In genomic region chr5:170226661-170227060, GRCh38 we compare ENCODE assay signal across 24 cellular contexts. TPM values are rescaled to one million over a fixed set of nuclear protein-coding genes. Genes with fewer than 3 reads are reported as not detected.
"Had no signal": no experiment of that assay in that cellular context is flagged by ENCODE, and none has a peak within 500 bp of the region (broad histone marks: within the 10 kb centered on the region; RNA-seq: fewer than 3 reads in every experiment).

No MANE protein-coding gene starts in this region.

- H3K4me1 ChIP-seq: body of pancreas had no signal

- DNase-seq: activated CD4-positive, alpha-beta T cell treated with anti-CD3 and anti-CD28 coated beads for 4 hours; activated CD4-positive, alpha-beta T cell treated with anti-CD3 and anti-CD28 coated beads, Interleukin-2, amount 50 U/mL, for 48 hours; activated CD4-positive, CD25-positive, alpha-beta regulatory T cell; activated CD8-positive, alpha-beta memory T cell treated with anti-CD3 and anti-CD28 coated beads, Interleukin-2, amount 50 U/mL, for 48 hours; activated naive CD4-positive, alpha-beta T cell treated with Interleukin-2 at 50 U/mL for 16 hours; activated naive CD8-positive, alpha-beta T cell treated with anti-CD3 and anti-CD28 coated beads, Interleukin-2, amount 10 ng/mL, durations not matched to agents 7 days and 5 days; activated T-cell treated with anti-CD3 and anti-CD28 coated beads, Interleukin-2, amount 50 U/mL, for 4 hours; body of pancreas; foreskin fibroblast; mesendoderm; mucosa of descending colon; posterior cingulate gyrus; stimulated activated CD4-positive, alpha-beta T cell treated with anti-CD3 and anti-CD28 coated beads, Interleukin-4, amount 100 ng/mL, for 1 hour; stimulated activated naive CD4-positive, alpha-beta T cell treated with Interleukin-2 at 50 U/mL for 16 hours; T-helper 2 cell had no signal

- H3K9me3 ChIP-seq: body of pancreas, mucosa of descending colon, tibial artery had no signal

- H3K36me3 ChIP-seq: tibial artery had no signal

- H3K27me3 ChIP-seq: body of pancreas, tibial artery had no signal

- ATAC-seq: activated T-cell treated with anti-CD3 and anti-CD28 coated beads, Interleukin-2, amount 50 U/mL, for 4 hours had no signal

- H3K4me3 ChIP-seq: body of pancreas, mucosa of descending colon, tibial artery had no signal

- H3K27ac ChIP-seq: body of pancreas, tibial artery had no signal

RNA-seq across cellular contexts. Expression of gene C5orf58, which starts 6.1 kb away (rescaled TPM):
- total RNA-seq: activated CD8-positive, alpha-beta memory T cell treated with anti-CD3 and anti-CD28 coated beads for 36 hours; activated naive CD8-positive, alpha-beta T cell treated with anti-CD3 and anti-CD28 coated beads, Interleukin-2, amount 10 ng/mL, durations not matched to agents 7 days and 5 days; activated T-cell treated with anti-CD3 and anti-CD28 coated beads, Interleukin-2, amount 50 U/mL, for 4 hours; body of pancreas; cardiac septum; chondrocyte; epithelial cell of proximal tubule; fibroblast of lung; mucosa of descending colon; neural crest cell; occipital lobe; urinary bladder had no signal
- polyA plus RNA-seq: fibroblast of lung had no signal
